In the genomic region with DNA sequence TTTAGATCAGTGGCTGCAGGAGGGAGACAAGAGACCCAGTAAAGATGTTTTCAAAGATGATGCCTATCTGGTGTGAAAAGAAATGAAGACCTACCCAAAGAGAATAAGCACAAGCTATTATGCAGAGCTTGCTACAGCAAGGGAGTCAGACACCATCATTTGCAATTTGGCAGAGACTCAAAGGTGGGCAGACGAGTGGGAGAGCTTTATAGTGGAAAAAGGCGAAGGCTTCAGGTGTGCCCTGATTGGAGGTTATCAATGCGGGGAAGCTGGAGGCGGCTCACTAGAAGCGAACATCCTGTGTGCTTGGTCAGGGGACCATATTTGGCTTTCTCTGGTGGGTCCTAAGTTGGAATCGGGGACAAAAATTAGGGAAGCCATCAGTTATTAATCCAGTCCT, we compare ENCODE assay signal across 9 cellular contexts.
"Had no signal": no experiment of that assay in that cellular context is flagged by ENCODE, and none has a peak within 500 bp of the region (broad histone marks: within the 10 kb centered on the region; RNA-seq: fewer than 3 reads in every experiment).

No MANE protein-coding gene starts in this region.

- H3K4me1 Mint-ChIP-seq: GM23338 had no signal

- H3K9ac ChIP-seq: GM23248 had no signal

- H3K4me1 ChIP-seq: HAP-1 had no signal

- H3K36me3 ChIP-seq: HAP-1 had no signal

- H2AFZ ChIP-seq: GM23248, GM23338 had no signal

- H3K9me3 Mint-ChIP-seq: GM23338, H9, HFFc6 had no signal

- ATAC-seq: GM23338, HCT116 had no signal

- H3K27ac ChIP-seq: GM23248 had no signal

- H3K9me3 ChIP-seq: HAP-1 had no signal

- H3K4me3 ChIP-seq: GM23248, GM23338, HAP-1 had no signal

- H3K4me3 Mint-ChIP-seq: GM23338, H9, HFFc6 had no signal

- H3K4me2 ChIP-seq: GM23338 had no signal

- H3K27ac Mint-ChIP-seq: GM23338, H9, HFFc6 had no signal

- DNase-seq: GM23248, GOT3, H7, H9, HCEC 1CT, HFFc6 had no signal
